Comparison of ENCODE assay signal across 8 cellular contexts in genomic region chr16:228917-229730, GRCh38. TPM values are rescaled to one million over a fixed set of nuclear protein-coding genes. Genes with fewer than 3 reads are reported as not detected.
DNase-seq lines count a peak whose midpoint lies in the region; ATAC-seq and TF ChIP-seq lines count a peak whose summit lies in the region.

Gene LUC7L (minus strand): TSS chr16:229449. CDS start chr16:229339, 110 bp downstream.

- no peaks in the 10 kb centered on the region for H3K9me2 ChIP-seq in OCI-LY7 (ENCODE audit: insufficient read depth, low read length)

- peak within 1 kb of the TSS; percentile 28; the same call in 1 of the 2 replicates for H2AFZ ChIP-seq in OCI-LY7 (ENCODE audit: low read length)

- ATAC-seq in GM21447 (IDR thresholded peaks at IDR 0.05; ENCODE audit: unreplicated experiment) = peak; percentile 81

- CTCF ChIA-PET in Calu3 (lab: Charles Lee) (interaction anchor here (0.6 to 2.1 kb wide), 7 partner anchors 11 to 269 kb away, joined by 3 to 14 read pairs (median 5); partner anchors contain the start of gene AXIN1), OCI-LY7 (lab: Charles Lee; ENCODE audit: unreplicated experiment) (no interaction called here)

- peaks cover 10% of the 10 kb centered on the region for H3K4me1 Mint-ChIP-seq in Calu3 (ENCODE audit: low read depth, unreplicated experiment)

- peak within 1 kb of the TSS; percentile 94 for H3K4me3 Mint-ChIP-seq in Calu3 (ENCODE audit: low read depth, unreplicated experiment)

- no peak for TF ChIP-seq CTCF in Calu3 (IDR thresholded peaks at IDR 0.05; ENCODE audit: unreplicated experiment)
- no peak for TF ChIP-seq CTCF in OCI-LY7 (conservative IDR thresholded peaks at IDR 0.05; ENCODE audit: low read length)

- peak within 1 kb of the TSS; percentile 88 for H3K4me3 ChIP-seq in OCI-LY7 (ENCODE audit: low read depth, low read length, poor library complexity, severe bottlenecking)

- H3K27ac ChIP-seq in OCI-LY7 (ENCODE audit: low read depth, low read length, poor library complexity, severe bottlenecking) = peak within 1 kb of the TSS; percentile 53

- intact Hi-C loops in Calu3 (cut with micrococcal nuclease; ENCODE audit: unreplicated experiment) = no loop called here
- intact Hi-C loops in OCI-LY7 (cut with micrococcal nuclease; ENCODE audit: unreplicated experiment) = no loop called here

- peaks cover 34% of the 10 kb centered on the region for H3K79me2 ChIP-seq in OCI-LY7 (ENCODE audit: insufficient read depth, low read depth, low read length)

- peaks cover 58% of the 10 kb centered on the region for H3K36me3 Mint-ChIP-seq in Calu3 (ENCODE audit: insufficient read depth, unreplicated experiment)

- peaks cover 29% of the 10 kb centered on the region for H3K4me1 ChIP-seq in OCI-LY7 (ENCODE audit: insufficient read depth, low read length, poor library complexity, severe bottlenecking)

- no peaks in the 10 kb centered on the region for H3K9me3 Mint-ChIP-seq in Calu3 (ENCODE audit: low read depth, unreplicated experiment)

- BruUV-seq in Calu3 (replicated peaks; lab: Mats Ljungman, UMichigan) (TSS peak; percentile 94), OCI-LY7 (replicated peaks; lab: Mats Ljungman, UMichigan) (no TSS peak)

- POLR2A ChIA-PET in OCI-LY7 (lab: Charles Lee) = interaction anchor here (0.7 to 1.6 kb wide), 5 partner anchors 10 to 176 kb away, joined by 3 to 8 read pairs (median 4); partner anchors contain the start of genes AXIN1, POLR3K and SNRNP25

- H3K36me3 ChIP-seq in OCI-LY7 (ENCODE audit: insufficient read depth, low read length) = peaks cover 41% of the 10 kb centered on the region

- H3K4me2 ChIP-seq in OCI-LY7 (ENCODE audit: low read length) = peak within 1 kb of the TSS; percentile 87

- H3K27me3 Mint-ChIP-seq in Calu3 (ENCODE audit: unreplicated experiment) = no peaks in the 10 kb centered on the region

- peak within 1 kb of the TSS; percentile 87 for H3K27ac Mint-ChIP-seq in Calu3 (ENCODE audit: unreplicated experiment)

- no peaks in the 10 kb centered on the region for H3K9me3 ChIP-seq in OCI-LY7 (ENCODE audit: low read length)

- DNase-seq in Calu3 (peak; percentile 93), HuH-7 (ENCODE audit: low spot score) (peak; percentile 69), OCI-LY7 (ENCODE audit: low spot score) (peak; percentile 89), activated T-cell treated with anti-CD3 and anti-CD28 coated beads for 24 hours (ENCODE audit: low read depth) (peak; percentile 81), epidermal melanocyte (ENCODE audit: insufficient read length, low spot score) (peak; percentile 87), middle frontal gyrus (ENCODE audit: extremely low spot score, low spot score) (peak; percentile 85)
- DNase-seq in stimulated activated CD8-positive, alpha-beta memory T cell treated with anti-CD3 and anti-CD28 coated beads, Interleukin-2, amount 100 ng/mL, for 48 hours (ENCODE audit: low read depth in 2 of 2) = peak; percentile 80 to 84

- H4K20me1 ChIP-seq in OCI-LY7 (ENCODE audit: insufficient read depth, low read length) = peaks cover 21% of the 10 kb centered on the region; the same call in 1 of the 2 replicates

RNA-seq across cellular contexts. Expression of gene LUC7L, which starts in this region (rescaled TPM):
- total RNA-seq in Calu3 (2022) = 74.6 and 79.3 TPM in 2 replicates
- total RNA-seq in OCI-LY7 (2014; rRNA removed; shearing (Covaris generic)) = 90.5 and 92.6 TPM in 2 replicates
- 81.4 and 90.6 TPM in 2 replicates for total RNA-seq in OCI-LY7 (2022)

Comparison
In these comparisons a context has a peak if more than half of its experiments do, and no peak if none do; other contexts are left out.
1. Peak in every context shown above with its lines: DNase-seq, ATAC-seq, H3K4me3 ChIP-seq and H3K27ac ChIP-seq.